ENCODE assay signal across 14 cellular contexts in the genomic region with DNA sequence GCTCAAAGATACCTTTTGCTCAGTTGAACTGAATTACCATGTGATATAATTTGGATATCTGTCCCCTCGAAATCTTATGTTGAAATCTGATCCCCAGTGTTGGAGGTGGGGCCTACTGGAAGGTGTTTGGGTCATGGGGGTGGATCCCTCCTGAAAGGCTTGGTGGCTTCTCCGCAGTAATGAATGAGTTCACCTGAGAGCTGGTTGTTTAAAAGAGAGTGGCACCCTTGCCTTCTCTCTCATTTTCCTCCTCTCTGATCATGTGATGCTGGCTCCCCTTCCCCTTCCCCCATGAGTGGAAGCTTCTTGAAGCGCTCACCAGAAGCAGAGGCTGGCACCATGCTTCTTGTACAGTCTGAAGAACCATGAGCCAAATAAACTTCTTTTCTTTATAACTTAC.
DNase-seq lines count a peak whose midpoint lies in the region; ATAC-seq and TF ChIP-seq lines count a peak whose summit lies in the region.
"Had no signal": no experiment of that assay in that cellular context is flagged by ENCODE, and none has a peak within 500 bp of the region (broad histone marks: within the 10 kb centered on the region; RNA-seq: fewer than 3 reads in every experiment).

No MANE protein-coding gene starts in this region.

- H3K9me3 Mint-ChIP-seq in activated naive CD4-positive, alpha-beta T cell treated with anti-CD3 and anti-CD28 coated beads for 36 hours, result no peaks in the 10 kb centered on the region
- H3K9me3 Mint-ChIP-seq: activated CD4-positive, alpha-beta memory T cell treated with anti-CD3 and anti-CD28 coated beads, Interleukin-2, amount 10 ng/mL, durations not matched to agents 7 days and 5 days; activated T-helper 17 cell treated with anti-CD3 and anti-CD28 coated beads, Interleukin-2, amount 50 U/mL, for 72 hours; CD8-positive, alpha-beta memory T cell had no signal

- H3K36me3 ChIP-seq in colonic mucosa (no peaks in the 10 kb centered on the region), muscle layer of duodenum (ENCODE audit: control insufficient read depth in 1 of 2, insufficient read depth in 2 of 2, low read length in 2 of 2) (peaks cover 11 to 19% of the 10 kb centered on the region in 2 donors), thyroid gland (no peaks in the 10 kb centered on the region)

- TF ChIP-seq CTCF in colonic mucosa (IDR thresholded peaks at IDR 0.05) (no peak), thyroid gland (IDR thresholded peaks at IDR 0.05) (no peak)

- 41 to 43% methylated on average over 3 of the region's 3 CpGs for WGBS in thyroid gland, 2 donors

- H3K27ac ChIP-seq in colonic mucosa, result peak overlapping the region; percentile 25
- peak overlapping the region; percentile 19 for H3K27ac ChIP-seq in muscle layer of duodenum (ENCODE audit: low read length)
- H3K27ac ChIP-seq in thyroid gland, result peak overlapping the region; percentile 76 to 96 (median 90)

- H3K36me3 Mint-ChIP-seq in activated naive CD4-positive, alpha-beta T cell treated with anti-CD3 and anti-CD28 coated beads for 36 hours (ENCODE audit: low read depth), result no peaks in the 10 kb centered on the region
- H3K36me3 Mint-ChIP-seq: CD8-positive, alpha-beta memory T cell had no signal

- H3K27ac Mint-ChIP-seq in activated naive CD4-positive, alpha-beta T cell treated with anti-CD3 and anti-CD28 coated beads for 36 hours, result no peak overlapping the region
- H3K27ac Mint-ChIP-seq: activated CD4-positive, alpha-beta memory T cell treated with anti-CD3 and anti-CD28 coated beads, Interleukin-2, amount 10 ng/mL, durations not matched to agents 7 days and 5 days; activated T-helper 17 cell treated with anti-CD3 and anti-CD28 coated beads, Interleukin-2, amount 50 U/mL, for 72 hours; CD8-positive, alpha-beta memory T cell had no signal

- CTCF ChIA-PET in activated naive CD4-positive, alpha-beta T cell treated with anti-CD3 and anti-CD28 coated beads for 36 hours (lab: Charles Lee), result no interaction called here

- no peaks in the 10 kb centered on the region for H3K9me3 ChIP-seq in colonic mucosa
- no peaks in the 10 kb centered on the region for H3K9me3 ChIP-seq in muscle layer of duodenum (ENCODE audit: control insufficient read depth in 1 of 2, low read length in 2 of 2)
- H3K9me3 ChIP-seq in thyroid gland, result no peaks in the 10 kb centered on the region
- H3K9me3 ChIP-seq: mucosa of descending colon had no signal

- TF ChIP-seq POLR2A in thyroid gland (IDR thresholded peaks at IDR 0.05), result peak in 1 of 2 donors; percentile 58

- peaks cover 4% of the 10 kb centered on the region for H3K4me1 Mint-ChIP-seq in activated naive CD4-positive, alpha-beta T cell treated with anti-CD3 and anti-CD28 coated beads for 36 hours (ENCODE audit: low read depth)
- H3K4me1 Mint-ChIP-seq: activated T-helper 17 cell treated with anti-CD3 and anti-CD28 coated beads, Interleukin-2, amount 50 U/mL, for 72 hours had no signal

- H3K9ac ChIP-seq in colonic mucosa (ENCODE audit: low read depth in 2 of 2, low read length in 2 of 2), result no peak overlapping the region

- ATAC-seq in HG02588 (IDR thresholded peaks at IDR 0.05; ENCODE audit: unreplicated experiment), result no peak
- no peak for ATAC-seq in HG03378 (IDR thresholded peaks at IDR 0.05; ENCODE audit: unreplicated experiment)
- ATAC-seq: activated T-helper 17 cell treated with anti-CD3 and anti-CD28 coated beads, Interleukin-2, amount 50 U/mL, for 72 hours had no signal

- H3K27me3 ChIP-seq in colonic mucosa (no peaks in the 10 kb centered on the region), muscle layer of duodenum (ENCODE audit: low read depth, low read length) (no peaks in the 10 kb centered on the region), thyroid gland (no peaks in the 10 kb centered on the region)

- H3K4me1 ChIP-seq in colonic mucosa (peaks cover 8% of the 10 kb centered on the region), muscle layer of duodenum (ENCODE audit: control insufficient read depth in 1 of 2, insufficient read depth in 2 of 2, low read length in 2 of 2) (peaks cover 5 to 33% of the 10 kb centered on the region in 2 donors), thyroid gland (peaks cover 47 to 60% of the 10 kb centered on the region in 2 donors)

- DNase-seq in NCI-H2171 (lab: John Stamatoyannopoulos, UW), result peak; percentile 70
- DNase-seq in NCI-H2171 treated with DMSO at 0.1 percent for 48 hours (lab: John Stamatoyannopoulos, UW), result no peak
- peak; percentile 20 for DNase-seq in colonic mucosa
- peak; percentile 64 to 73 for DNase-seq in thyroid gland
- no peak for DNase-seq in activated naive CD4-positive, alpha-beta T cell treated with anti-CD3 and anti-CD28 coated beads for 36 hours
- DNase-seq: activated CD4-positive, alpha-beta memory T cell treated with anti-CD3 and anti-CD28 coated beads, Interleukin-2, amount 10 ng/mL, durations not matched to agents 7 days and 5 days; amygdala; CD8-positive, alpha-beta memory T cell; mucosa of descending colon; NCI-H2227 treated with DMSO at 0.1 percent for 48 hours had no signal

- H3K4me3 Mint-ChIP-seq in activated naive CD4-positive, alpha-beta T cell treated with anti-CD3 and anti-CD28 coated beads for 36 hours, result no peak overlapping the region
- H3K4me3 Mint-ChIP-seq: activated CD4-positive, alpha-beta memory T cell treated with anti-CD3 and anti-CD28 coated beads, Interleukin-2, amount 10 ng/mL, durations not matched to agents 7 days and 5 days; activated T-helper 17 cell treated with anti-CD3 and anti-CD28 coated beads, Interleukin-2, amount 50 U/mL, for 72 hours; CD8-positive, alpha-beta memory T cell had no signal

- intact Hi-C loops in colonic mucosa (cut with DNase I), result loop anchor here (5.0 kb wide), 1 partner anchor 39 kb away; no protein-coding TSS in a partner anchor
- intact Hi-C loops in thyroid gland (cut with DNase I), result no loop called here
- intact Hi-C loops in activated naive CD4-positive, alpha-beta T cell treated with anti-CD3 and anti-CD28 coated beads for 36 hours (cut with micrococcal nuclease), result no loop called here

- H3K27me3 Mint-ChIP-seq in activated naive CD4-positive, alpha-beta T cell treated with anti-CD3 and anti-CD28 coated beads for 36 hours (ENCODE audit: low read depth), result no peaks in the 10 kb centered on the region
- H3K27me3 Mint-ChIP-seq: activated CD4-positive, alpha-beta memory T cell treated with anti-CD3 and anti-CD28 coated beads, Interleukin-2, amount 10 ng/mL, durations not matched to agents 7 days and 5 days; activated T-helper 17 cell treated with anti-CD3 and anti-CD28 coated beads, Interleukin-2, amount 50 U/mL, for 72 hours had no signal

- H3K4me3 ChIP-seq in colonic mucosa (no peak overlapping the region), muscle layer of duodenum (ENCODE audit: low read depth in 1 of 2, low read length in 2 of 2) (no peak overlapping the region), thyroid gland (replicated peaks in 1 of 3) (no peak overlapping the region)
- H3K4me3 ChIP-seq: mucosa of descending colon had no signal

Comparison
In these comparisons a context has a peak if more than half of its experiments do, and no peak if none do; other contexts are left out.
1. DNase-seq: peak in NCI-H2171 (single experiment), colonic mucosa (single experiment) and thyroid gland (2 of 2); none in NCI-H2171 treated with DMSO at 0.1 percent for 48 hours (single experiment) and activated naive CD4-positive, alpha-beta T cell treated with anti-CD3 and anti-CD28 coated beads for 36 hours (single experiment).
2. H3K27ac ChIP-seq: peak in every context shown above with its lines; median percentile 90 in thyroid gland; 25 in colonic mucosa; 19 in muscle layer of duodenum.